Comparison of ENCODE assay signal across 16 cellular contexts in genomic region chr9:136599811-136600660, GRCh38. TPM values are rescaled to one million over a fixed set of nuclear protein-coding genes. Genes with fewer than 3 reads are reported as not detected.
DNase-seq lines count a peak whose midpoint lies in the region; ATAC-seq, FAIRE-seq and TF ChIP-seq lines count a peak whose summit lies in the region.
"Had no signal": no experiment of that assay in that cellular context is flagged by ENCODE, and none has a peak within 500 bp of the region (broad histone marks: within the 10 kb centered on the region; RNA-seq: fewer than 3 reads in every experiment).

No MANE protein-coding gene starts in this region.

- peaks cover 68% of the 10 kb centered on the region for H3K4me1 ChIP-seq in DND-41 (ENCODE audit: insufficient read depth, low read length)
- peaks cover 17% of the 10 kb centered on the region for H3K4me1 ChIP-seq in hepatocyte (ENCODE audit: insufficient read depth)
- peaks cover 37 to 67% of the 10 kb centered on the region in 2 donors for H3K4me1 ChIP-seq in neuronal stem cell (ENCODE audit: control insufficient read depth in 2 of 2, insufficient read depth in 1 of 2, low read depth in 1 of 2, low read length in 2 of 2)
- peaks cover 55% of the 10 kb centered on the region for H3K4me1 ChIP-seq in suprapubic skin

- peak overlapping the region; percentile 99 for H2BK12ac ChIP-seq in neuronal stem cell (ENCODE audit: low read length)

- H3K36me3 ChIP-seq in DND-41 (ENCODE audit: insufficient read depth, low read length) (no peaks in the 10 kb centered on the region), hepatocyte (replicated peaks; ENCODE audit: insufficient read depth, low read depth) (no peaks in the 10 kb centered on the region), neuronal stem cell (replicated peaks in 1 of 2; ENCODE audit: control insufficient read depth in 2 of 2, insufficient read depth in 2 of 2, low read length in 2 of 2) (no peaks in the 10 kb centered on the region), suprapubic skin (no peaks in the 10 kb centered on the region)
- H3K36me3 ChIP-seq: thoracic aorta had no signal

- CTCF ChIA-PET in RWPE1 (lab: Yijun Ruan, JAX): no interaction called here

- TF ChIP-seq POLR2A in suprapubic skin (IDR thresholded peaks at IDR 0.05) (no peak), GM12892 (IDR thresholded peaks at IDR 0.05; ENCODE audit: low read depth, low read length) (no peak)

- no peaks in the 10 kb centered on the region for H3K79me1 ChIP-seq in neuronal stem cell (ENCODE audit: low read depth, low read length)

- no peaks in the 10 kb centered on the region for H3K9me2 ChIP-seq in hepatocyte (replicated peaks; ENCODE audit: insufficient read depth)

- H4K8ac ChIP-seq in neuronal stem cell (ENCODE audit: low read depth, low read length): no peak overlapping the region

- H3K9me3 ChIP-seq in DND-41 (ENCODE audit: insufficient read depth, low read length, severe bottlenecking): no peaks in the 10 kb centered on the region
- no peaks in the 10 kb centered on the region for H3K9me3 ChIP-seq in hepatocyte (ENCODE audit: low read depth)
- peaks cover 0 to 2% of the 10 kb centered on the region in 2 donors for H3K9me3 ChIP-seq in neuronal stem cell (replicated peaks in 1 of 2; ENCODE audit: control insufficient read depth in 2 of 2, insufficient read depth in 1 of 2, low read depth in 1 of 2, low read length in 2 of 2)
- no peaks in the 10 kb centered on the region for H3K9me3 ChIP-seq in suprapubic skin
- H3K9me3 ChIP-seq: thoracic aorta had no signal

- WGBS in hepatocyte (ENCODE audit: low lambda C conversion rate, missing lambda C conversion rate): 57% methylated on average over 27 of the region's 29 CpGs
- no CpG with 5 or more reads among the region's 29 CpGs for WGBS in neuronal stem cell (ENCODE audit: extremely low coverage in 2 of 2, insufficient read length in 2 of 2, insufficient replicate concordance in 1 of 2), 2 donors
- 56% methylated on average over 15 of the region's 29 CpGs for WGBS in suprapubic skin

- H3K79me2 ChIP-seq in DND-41 (ENCODE audit: insufficient read depth, low read length): peaks cover 8% of the 10 kb centered on the region; the same call in 1 of the 2 replicates
- H3K79me2 ChIP-seq in hepatocyte: no peaks in the 10 kb centered on the region

- H3K9ac ChIP-seq in DND-41 (ENCODE audit: low read depth, low read length) (peak overlapping the region; percentile 69), neuronal stem cell (ENCODE audit: low read depth, low read length, poor library complexity) (peak overlapping the region; percentile 61)

- peak overlapping the region; percentile 99 for H2BK120ac ChIP-seq in neuronal stem cell (ENCODE audit: low read depth, low read length)

- H3K27ac ChIP-seq in DND-41 (ENCODE audit: low read length) (peak overlapping the region; percentile 100), RWPE1 (peak overlapping the region; percentile 70), hepatocyte (peak overlapping the region; percentile 40), neuronal stem cell (replicated peaks; ENCODE audit: low read length) (peak overlapping the region; percentile 51), suprapubic skin (no peak overlapping the region)
- H3K27ac ChIP-seq: thoracic aorta had no signal

- H2BK5ac ChIP-seq in neuronal stem cell (ENCODE audit: low read length): peak overlapping the region; percentile 68

- peak overlapping the region; percentile 96 for H3K18ac ChIP-seq in neuronal stem cell (ENCODE audit: low read length)

- no peak for FAIRE-seq in GM12892 (lab: Jason Lieb, UNC)
- FAIRE-seq: RCC 7860 had no signal

- peak overlapping the region in 1 of 2 experiments; percentile 45; a peak in 2 of 4 replicates for H3K4me3 ChIP-seq in DND-41 (ENCODE audit: low read depth in 1 of 2, low read length in 2 of 2)
- H3K4me3 ChIP-seq in hepatocyte: no peak overlapping the region
- no peak overlapping the region for H3K4me3 ChIP-seq in neuronal stem cell (ENCODE audit: low read length in 2 of 2)
- H3K4me3 ChIP-seq in suprapubic skin: no peak overlapping the region
- H3K4me3 ChIP-seq: thoracic aorta had no signal

- peak overlapping the region; percentile 86 for H2BK15ac ChIP-seq in neuronal stem cell (ENCODE audit: low read length)

- H3K27me3 ChIP-seq in DND-41 (ENCODE audit: insufficient read depth, low read length, poor library complexity) (no peaks in the 10 kb centered on the region), hepatocyte (no peaks in the 10 kb centered on the region), neuronal stem cell (ENCODE audit: control insufficient read depth in 3 of 3, insufficient read depth in 3 of 3, low read depth in 1 of 3, low read length in 3 of 3) (no peaks in the 10 kb centered on the region), suprapubic skin (peaks cover 15% of the 10 kb centered on the region)

- H3K4me2 ChIP-seq in DND-41 (ENCODE audit: insufficient read depth, low read length) (peak overlapping the region; percentile 58), hepatocyte (no peak overlapping the region), neuronal stem cell (ENCODE audit: insufficient read depth, low read length, poor library complexity, severe bottlenecking) (no peak overlapping the region)

- peak overlapping the region; percentile 68 for H3K23ac ChIP-seq in neuronal stem cell (ENCODE audit: low read depth, low read length, poor library complexity)

- peak overlapping the region; percentile 75 for H3K14ac ChIP-seq in neuronal stem cell (ENCODE audit: low read length)

- DNase-seq in DND-41 (peak; percentile 94), RWPE1 (ENCODE audit: low spot score) (no peak), hepatocyte (ENCODE audit: low spot score) (no peak), neuronal stem cell (ENCODE audit: low spot score) (no peak), suprapubic skin (ENCODE audit: low spot score in 2 of 2) (no peak), GM12892 (ENCODE audit: insufficient read length) (no peak), Kasumi-1 (lab: John Stamatoyannopoulos, UW) (no peak), HK-2 (ENCODE audit: unreplicated experiment) (no peak)
- DNase-seq: activated CD4-positive, alpha-beta memory T cell treated with anti-CD3 and anti-CD28 coated beads for 36 hours; activated naive CD8-positive, alpha-beta T cell treated with anti-CD3 and anti-CD28 coated beads, Interleukin-2, amount 50 U/mL, for 24 hours; activated T-cell treated with anti-CD3 and anti-CD28 coated beads, Interleukin-2, amount 50 U/mL, for 48 hours; AML-193; NCI-H774; stimulated activated CD4-positive, alpha-beta T cell treated with anti-CD3 and anti-CD28 coated beads, Interleukin-2, amount 100 ng/mL, for 24 hours had no signal

- TF ChIP-seq CTCF in DND-41 (IDR thresholded peaks at IDR 0.05; ENCODE audit: borderline replicate concordance, extremely low read depth, low read length, poor library complexity, severe bottlenecking): peak; percentile 35
- no peak for TF ChIP-seq CTCF in RWPE1 (conservative IDR thresholded peaks at IDR 0.05; ENCODE audit: low read depth)
- TF ChIP-seq CTCF in hepatocyte (IDR thresholded peaks at IDR 0.05; ENCODE audit: poor library complexity): no peak
- no peak for TF ChIP-seq CTCF in suprapubic skin (IDR thresholded peaks at IDR 0.05)

- ATAC-seq in DND-41 (ENCODE audit: insufficient read depth, low read depth): peak; percentile 79
- ATAC-seq: activated naive CD8-positive, alpha-beta T cell treated with anti-CD3 and anti-CD28 coated beads, Interleukin-2, amount 50 U/mL, for 24 hours had no signal

- POLR2A ChIA-PET in RWPE1 (lab: Yijun Ruan, JAX; ENCODE audit: low non-redundant PET): no interaction called here

- H3K4ac ChIP-seq in neuronal stem cell (ENCODE audit: low read length): peak overlapping the region; percentile 19

- peak overlapping the region; percentile 99 for H4K91ac ChIP-seq in neuronal stem cell (ENCODE audit: low read depth, low read length, poor library complexity)

- peak overlapping the region; percentile 29 for H2AK5ac ChIP-seq in neuronal stem cell (ENCODE audit: low read depth, low read length)

- TF ChIP-seq EP300 in suprapubic skin (IDR thresholded peaks at IDR 0.05): no peak

- H2AFZ ChIP-seq in DND-41 (ENCODE audit: low read depth, low read length) (no peak overlapping the region; the same call in 1 of the 2 replicates), hepatocyte (no peak overlapping the region), neuronal stem cell (ENCODE audit: low read length) (peak overlapping the region; percentile 90)

- H4K20me1 ChIP-seq in DND-41 (ENCODE audit: insufficient read depth, low read length) (no peaks in the 10 kb centered on the region), hepatocyte (ENCODE audit: insufficient read depth, poor library complexity, severe bottlenecking) (no peaks in the 10 kb centered on the region)

RNA-seq across cellular contexts. Expression of gene NOTCH1, which starts 54.2 kb away (rescaled TPM):
- total RNA-seq in hepatocyte (4.3 and 6.5 TPM in 2 replicates), suprapubic skin (100 to 1,000 TPM in 3 of 4 donors, 10 to 100 TPM in 1; 71.0 to 160 (median 114) TPM)
- 5.3 and 8.3 TPM in 2 replicates for polyA plus RNA-seq in hepatocyte
- polyA plus RNA-seq in neuronal stem cell (2013, experiment 1 of 2): 32.9 TPM
- polyA plus RNA-seq in neuronal stem cell (2013, experiment 2 of 2): 33.2 TPM
- 2.1 TPM for polyA plus RNA-seq in GM12892 (2012; ENCODE audit: missing spikeins)
